In genomic region chr16:83831451-83831987, GRCh38 we compare ENCODE assay signal across 29 cellular contexts.
"Had no signal": no experiment of that assay in that cellular context is flagged by ENCODE, and none has a peak within 500 bp of the region (broad histone marks: within the 10 kb centered on the region; RNA-seq: fewer than 3 reads in every experiment).

No MANE protein-coding gene starts in this region.

- H3K27ac Mint-ChIP-seq: activated CD8-positive, alpha-beta T cell treated with anti-CD3 and anti-CD28 coated beads, Interleukin-2, amount 10 ng/mL, durations not matched to agents 7 days and 5 days; activated naive CD4-positive, alpha-beta T cell treated with anti-CD3 and anti-CD28 coated beads, Interleukin-2, amount 50 U/mL, for 72 hours; activated naive CD8-positive, alpha-beta T cell treated with anti-CD3 and anti-CD28 coated beads, Interleukin-2, amount 50 U/mL, for 24 hours had no signal

- H3K36me3 Mint-ChIP-seq: activated naive CD4-positive, alpha-beta T cell treated with anti-CD3 and anti-CD28 coated beads, Interleukin-2, amount 50 U/mL, for 72 hours; brain had no signal

- H3K4me3 Mint-ChIP-seq: activated CD8-positive, alpha-beta T cell treated with anti-CD3 and anti-CD28 coated beads, Interleukin-2, amount 10 ng/mL, durations not matched to agents 7 days and 5 days; activated naive CD8-positive, alpha-beta T cell treated with anti-CD3 and anti-CD28 coated beads, Interleukin-2, amount 50 U/mL, for 24 hours; brain had no signal

- H3K4me3 ChIP-seq: ascending aorta, MG63, Peyer's patch, SJCRH30 had no signal

- H3K36me3 ChIP-seq: ascending aorta, MG63, Peyer's patch, SJCRH30, WERI-Rb-1 had no signal

- H3K27ac ChIP-seq: ascending aorta, KMS-11, Peyer's patch, RWPE1, SJCRH30, WERI-Rb-1 had no signal

- H3K9me3 Mint-ChIP-seq: activated naive CD4-positive, alpha-beta T cell treated with anti-CD3 and anti-CD28 coated beads, Interleukin-2, amount 50 U/mL, for 72 hours; activated naive CD8-positive, alpha-beta T cell treated with anti-CD3 and anti-CD28 coated beads, Interleukin-2, amount 50 U/mL, for 24 hours had no signal

- H3K4me1 ChIP-seq: ascending aorta, Peyer's patch had no signal

- H3K27me3 ChIP-seq: ascending aorta, MG63, Peyer's patch, SJCRH30 had no signal

- DNase-seq: activated CD4-positive, alpha-beta T cell treated with anti-CD3 and anti-CD28 coated beads for 4 hours; activated CD8-positive, alpha-beta memory T cell treated with anti-CD3 and anti-CD28 coated beads, Interleukin-2, amount 50 U/mL, for 48 hours; activated CD8-positive, alpha-beta T cell treated with anti-CD3 and anti-CD28 coated beads, Interleukin-2, amount 10 ng/mL, durations not matched to agents 7 days and 5 days; activated naive CD4-positive, alpha-beta T cell treated with Interleukin-2 at 50 U/mL for 16 hours; activated naive CD8-positive, alpha-beta T cell treated with anti-CD3 and anti-CD28 coated beads, Interleukin-2, amount 50 U/mL, for 24 hours; activated T-cell treated with anti-CD3 and anti-CD28 coated beads, Interleukin-2, amount 50 U/mL, for 1 hour; amniotic stem cell; MG63; MV-4-11; NCI-H1092 treated with DMSO at 0.1 percent for 48 hours; NCI-H1417 treated with DMSO at 0.1 percent for 48 hours; NCI-H1694; NCI-H2029; NCI-H2107; NCI-H2171 treated with DMSO at 0.1 percent for 48 hours; NCI-H526; NCI-H774; Right ventricle myocardium superior; SJCRH30; SK-N-SH; T-helper 1 cell; WERI-Rb-1 had no signal

- H3K9me3 ChIP-seq: ascending aorta, MG63, Peyer's patch, SJCRH30, SK-N-SH had no signal

- ATAC-seq: activated CD4-positive, CD25-positive, alpha-beta regulatory T cell treated with anti-CD3 and anti-CD28 coated beads, Interleukin-2, amount 50 U/mL, for 24 hours; activated CD8-positive, alpha-beta T cell treated with anti-CD3 and anti-CD28 coated beads, Interleukin-2, amount 10 ng/mL, durations not matched to agents 7 days and 5 days; activated naive CD4-positive, alpha-beta T cell treated with anti-CD3 and anti-CD28 coated beads, Interleukin-2, amount 50 U/mL, for 72 hours; activated naive CD8-positive, alpha-beta T cell treated with anti-CD3 and anti-CD28 coated beads, Interleukin-2, amount 50 U/mL, for 24 hours had no signal
